Comparison of ENCODE assay signal across 15 cellular contexts in genomic region chr18:13423352-13423751, GRCh38.
DNase-seq lines count a peak whose midpoint lies in the region; ATAC-seq and TF ChIP-seq lines count a peak whose summit lies in the region.
"Had no signal": no experiment of that assay in that cellular context is flagged by ENCODE, and none has a peak within 500 bp of the region (broad histone marks: within the 10 kb centered on the region; RNA-seq: fewer than 3 reads in every experiment).

No MANE protein-coding gene starts in this region.

- peaks cover 7% of the 10 kb centered on the region for H3K36me3 Mint-ChIP-seq in endothelial cell (ENCODE audit: low read depth, unreplicated experiment)

- TF ChIP-seq CTCF in endothelial cell (IDR thresholded peaks at IDR 0.05; ENCODE audit: unreplicated experiment) (no peak), tibial artery (IDR thresholded peaks at IDR 0.05) (no peak)

- H3K9ac ChIP-seq in BLaER1: no peak overlapping the region
- H3K9ac ChIP-seq: GM23248 had no signal

- peaks cover 90% of the 10 kb centered on the region for H3K4me1 ChIP-seq in BLaER1
- H3K4me1 ChIP-seq in tibial artery: peaks cover 0 to 64% (median 38%) of the 10 kb centered on the region in 4 donors
- H3K4me1 ChIP-seq: Caco-2, HAP-1 had no signal

- H3K27me3 Mint-ChIP-seq in endothelial cell (ENCODE audit: unreplicated experiment): peaks cover 13% of the 10 kb centered on the region
- H3K27me3 Mint-ChIP-seq: CD4-positive, alpha-beta T cell had no signal

- no peaks in the 10 kb centered on the region for H3K9me3 ChIP-seq in BLaER1
- no peaks in the 10 kb centered on the region for H3K9me3 ChIP-seq in KOPT-K1 (ENCODE audit: insufficient read depth, low read length, poor library complexity, severe bottlenecking)
- H3K9me3 ChIP-seq in tibial artery: no peaks in the 10 kb centered on the region
- H3K9me3 ChIP-seq: Caco-2, HAP-1 had no signal

- no peaks in the 10 kb centered on the region for H3K9me3 Mint-ChIP-seq in endothelial cell (ENCODE audit: unreplicated experiment)
- H3K9me3 Mint-ChIP-seq: CD4-positive, alpha-beta T cell had no signal

- no peak overlapping the region for H3K4me3 Mint-ChIP-seq in endothelial cell (ENCODE audit: unreplicated experiment)
- H3K4me3 Mint-ChIP-seq: B cell; CD4-positive, alpha-beta T cell had no signal

- H3K36me3 ChIP-seq in BLaER1 (peaks cover 73% of the 10 kb centered on the region), KOPT-K1 (ENCODE audit: insufficient read depth, low read length) (no peaks in the 10 kb centered on the region; the same call in 1 of the 2 replicates), tibial artery (no peaks in the 10 kb centered on the region)
- H3K36me3 ChIP-seq: HAP-1 had no signal

- DNase-seq in endothelial cell (ENCODE audit: low spot score) (no peak), tibial artery (no peak)
- DNase-seq: Caco-2; CD4-positive, alpha-beta T cell; DMS153; DMS79; GDM1; GM23248 had no signal

- H3K4me2 ChIP-seq in BLaER1: no peak overlapping the region

- no peaks in the 10 kb centered on the region for H3K27me3 ChIP-seq in BLaER1
- no peaks in the 10 kb centered on the region for H3K27me3 ChIP-seq in tibial artery

- peaks cover 25% of the 10 kb centered on the region for H3K4me1 Mint-ChIP-seq in endothelial cell (ENCODE audit: unreplicated experiment)
- H3K4me1 Mint-ChIP-seq: B cell had no signal

- ATAC-seq in GM18511 (IDR thresholded peaks at IDR 0.05; ENCODE audit: unreplicated experiment): no peak
- no peak for ATAC-seq in GM21786 (IDR thresholded peaks at IDR 0.05; ENCODE audit: unreplicated experiment)

- H3K27ac ChIP-seq in BLaER1 (peak overlapping the region; percentile 31; the same call in 1 of the 2 replicates), KOPT-K1 (ENCODE audit: low read depth, low read length, poor library complexity, severe bottlenecking) (peak overlapping the region; percentile 80), tibial artery (peak overlapping the region; percentile 54 to 58)
- H3K27ac ChIP-seq: C4-2B, GM23248 had no signal

- peak overlapping the region; percentile 26 for H3K27ac Mint-ChIP-seq in endothelial cell (ENCODE audit: unreplicated experiment)
- H3K27ac Mint-ChIP-seq: B cell; CD4-positive, alpha-beta T cell had no signal

- intact Hi-C loops in tibial artery (cut with DNase I; ENCODE audit: low total_unique reads): no loop called here

- H3K4me3 ChIP-seq in BLaER1 (no peak overlapping the region), tibial artery (no peak overlapping the region)
- H3K4me3 ChIP-seq: GM23248, HAP-1 had no signal

- H4K20me1 ChIP-seq in BLaER1: peaks cover 70% of the 10 kb centered on the region
